ENCODE assay signal across 28 cellular contexts in the genomic region with DNA sequence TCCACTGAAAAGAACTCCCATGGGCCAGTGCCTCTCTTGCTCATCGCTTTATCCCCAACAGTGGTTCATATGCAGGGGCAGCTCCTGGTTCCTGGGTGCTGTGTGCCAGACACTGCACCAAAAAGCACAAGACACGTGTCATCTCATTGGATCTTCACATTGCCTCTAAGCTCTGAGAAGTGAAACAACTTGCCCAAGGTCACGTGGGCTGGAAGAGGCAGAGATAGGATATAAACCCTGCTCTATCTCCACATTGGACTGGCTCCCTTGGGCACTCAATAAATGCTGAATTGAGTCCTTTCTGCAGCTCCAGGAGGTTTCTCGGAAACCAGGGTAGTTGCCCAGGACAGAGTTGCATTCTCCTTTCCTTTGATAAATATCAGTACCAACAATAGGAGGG.
"Had no signal": no experiment of that assay in that cellular context is flagged by ENCODE, and none has a peak within 500 bp of the region (broad histone marks: within the 10 kb centered on the region; RNA-seq: fewer than 3 reads in every experiment).

No MANE protein-coding gene starts in this region.

- H3K27me3 ChIP-seq: colonic mucosa, esophagus squamous epithelium, heart right ventricle, ovary, spleen, tibial nerve, upper lobe of left lung had no signal

- H3K4me1 ChIP-seq: colonic mucosa, lower lobe of right lung, psoas muscle, spleen, tibial nerve, upper lobe of left lung had no signal

- ATAC-seq: heart right ventricle; left ventricle myocardium superior; lower lobe of right lung; natural killer cell; psoas muscle; right cardiac atrium; stimulated activated memory B cell treated with anti-CD40 and anti-IgM and Interleukin-4, amounts not matched to agents 10 μg/mL and 1 μg/mL and 100 μg/mL, for 72 hours; stimulated activated naive CD8-positive, alpha-beta T cell treated with anti-CD3 and anti-CD28 coated beads, Interleukin-15, Interleukin-2, amounts not matched to agents 100 U/mL and 50 U/mL, for 24 hours had no signal

- FAIRE-seq: islet of Langerhans, urothelium cell line had no signal

- H3K36me3 ChIP-seq: colonic mucosa, esophagus squamous epithelium, heart right ventricle, lower lobe of right lung, ovary, spleen, thoracic aorta, tibial nerve, upper lobe of left lung had no signal

- H3K4me3 ChIP-seq: colonic mucosa, esophagus squamous epithelium, heart right ventricle, lower lobe of right lung, ovary, psoas muscle, skin epidermis, spleen, thoracic aorta, tibial nerve, upper lobe of left lung had no signal

- DNase-seq: colonic mucosa; effector CD8-positive, alpha-beta T cell; endodermal cell; esophagus squamous epithelium; foreskin melanocyte; glutamatergic neuron; heart right ventricle; hippocampal formation; kidney glomerular epithelial cell; left ventricle myocardium superior; lower lobe of right lung; natural killer cell; occipital lobe; ovary; posterior cingulate gyrus; psoas muscle; right cardiac atrium; spleen; stimulated activated CD4-positive, alpha-beta T cell treated with anti-CD3 and anti-CD28 coated beads, Interleukin-4, amount 100 ng/mL, for 4 hours; stimulated activated naive CD8-positive, alpha-beta T cell treated with anti-CD3 and anti-CD28 coated beads, Interleukin-15, Interleukin-2, amounts not matched to agents 100 U/mL and 50 U/mL, for 24 hours; substantia nigra; upper lobe of left lung had no signal

- H3K27ac ChIP-seq: colonic mucosa, esophagus squamous epithelium, heart right ventricle, lower lobe of right lung, ovary, psoas muscle, skin epidermis, spleen, thoracic aorta, tibial nerve, upper lobe of left lung had no signal

- H3K9me3 ChIP-seq: colonic mucosa, esophagus squamous epithelium, lower lobe of right lung, psoas muscle, thoracic aorta, upper lobe of left lung had no signal
